Comparison of ENCODE assay signal across 15 cellular contexts in the genomic region with DNA sequence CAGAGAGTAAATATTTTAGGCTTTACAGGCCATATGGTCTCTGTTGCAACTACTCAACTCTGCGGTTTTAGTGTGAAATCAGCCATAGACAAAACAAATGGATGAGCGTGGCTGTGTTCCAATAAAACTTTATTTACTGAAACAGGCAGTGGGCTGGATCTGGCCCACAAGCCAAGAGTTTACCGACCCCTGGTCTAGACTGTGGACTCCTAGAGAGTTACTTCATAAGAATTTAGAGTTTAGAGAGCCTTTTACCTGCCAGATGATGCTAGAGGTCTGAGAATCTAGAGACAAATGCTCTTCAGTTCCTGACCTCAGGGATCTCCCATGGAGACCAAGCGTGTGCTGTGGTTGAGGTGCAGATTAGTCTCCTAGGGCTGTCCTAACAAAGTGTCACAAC.
DNase-seq lines count a peak whose midpoint lies in the region; ATAC-seq and TF ChIP-seq lines count a peak whose summit lies in the region.
"Had no signal": no experiment of that assay in that cellular context is flagged by ENCODE, and none has a peak within 500 bp of the region (broad histone marks: within the 10 kb centered on the region; RNA-seq: fewer than 3 reads in every experiment).

No MANE protein-coding gene starts in this region.

- H3K36me3 ChIP-seq in smooth muscle cell (ENCODE audit: low read depth): no peaks in the 10 kb centered on the region
- H3K36me3 ChIP-seq: gastroesophageal sphincter had no signal

- no peak overlapping the region for H2AFZ ChIP-seq in smooth muscle cell (ENCODE audit: low read depth)

- WGBS in smooth muscle cell (ENCODE audit: low lambda C conversion rate): 43% methylated on average over 4 of the region's 4 CpGs

- H3K9ac ChIP-seq in smooth muscle cell (ENCODE audit: low read depth): no peak overlapping the region

- no peak overlapping the region for H3K4me2 ChIP-seq in smooth muscle cell

- DNase-seq in DMS79 treated with DMSO at 0.1 percent for 48 hours (lab: John Stamatoyannopoulos, UW) (peak; percentile 3), DMS79 (lab: John Stamatoyannopoulos, UW) (no peak), NCI-H446 (lab: John Stamatoyannopoulos, UW) (peak; percentile 3 to 61), brain pericyte (ENCODE audit: low read depth, low spot score) (peak; percentile 50), smooth muscle cell (lab: John Stamatoyannopoulos, UW; ENCODE audit: unreplicated experiment) (no peak)
- no peak for DNase-seq in stimulated activated CD4-positive, alpha-beta T cell treated with anti-CD3 and anti-CD28 coated beads, Interleukin-2, amount 100 ng/mL, for 24 hours
- DNase-seq: activated CD4-positive, alpha-beta T cell treated with anti-CD3 and anti-CD28 coated beads for 4 hours; activated T-cell treated with anti-CD3 and anti-CD28 coated beads, Interleukin-2, amount 50 U/mL, for 4 hours; MM.1S; NCI-H345; small intestine had no signal

- H4K20me1 ChIP-seq in smooth muscle cell (ENCODE audit: low read depth): no peaks in the 10 kb centered on the region

- H3K4me3 ChIP-seq in smooth muscle cell: no peak overlapping the region
- H3K4me3 ChIP-seq: gastroesophageal sphincter had no signal

- H3F3A ChIP-seq in smooth muscle cell (ENCODE audit: low read depth): peaks cover 8% of the 10 kb centered on the region

- H3K4me1 ChIP-seq in smooth muscle cell (ENCODE audit: low read depth): peaks cover 4% of the 10 kb centered on the region

- no peak for TF ChIP-seq CTCF in smooth muscle cell (IDR thresholded peaks at IDR 0.05; ENCODE audit: borderline replicate concordance, insufficient read depth, poor library complexity, severe bottlenecking)

- ATAC-seq in GM18867 (IDR thresholded peaks at IDR 0.05; ENCODE audit: unreplicated experiment) (no peak), GM19023 (IDR thresholded peaks at IDR 0.05; ENCODE audit: unreplicated experiment) (no peak)
- ATAC-seq: activated T-cell treated with anti-CD3 and anti-CD28 coated beads, Interleukin-2, amount 50 U/mL, for 4 hours; gastroesophageal sphincter had no signal

- H3K79me2 ChIP-seq in smooth muscle cell (ENCODE audit: low read depth): no peaks in the 10 kb centered on the region

- H3K27ac ChIP-seq in smooth muscle cell (ENCODE audit: low read depth): peak overlapping the region; percentile 78
- H3K27ac ChIP-seq: gastroesophageal sphincter, RWPE1 had no signal

- H3K27me3 ChIP-seq in smooth muscle cell (ENCODE audit: low read depth): no peaks in the 10 kb centered on the region
- H3K27me3 ChIP-seq: gastroesophageal sphincter had no signal

- H3K9me3 ChIP-seq in smooth muscle cell (replicated peaks; ENCODE audit: low read depth): no peaks in the 10 kb centered on the region
- H3K9me3 ChIP-seq: gastroesophageal sphincter had no signal

Comparison
In these comparisons a context has a peak if more than half of its experiments do, and no peak if none do; other contexts are left out.
1. DNase-seq: peak in DMS79 treated with DMSO at 0.1 percent for 48 hours (single experiment), NCI-H446 (2 of 2) and brain pericyte (single experiment); none in DMS79 (single experiment), smooth muscle cell (single experiment) and stimulated activated CD4-positive, alpha-beta T cell treated with anti-CD3 and anti-CD28 coated beads, Interleukin-2, amount 100 ng/mL, for 24 hours (0 of 2).